In the genomic region with DNA sequence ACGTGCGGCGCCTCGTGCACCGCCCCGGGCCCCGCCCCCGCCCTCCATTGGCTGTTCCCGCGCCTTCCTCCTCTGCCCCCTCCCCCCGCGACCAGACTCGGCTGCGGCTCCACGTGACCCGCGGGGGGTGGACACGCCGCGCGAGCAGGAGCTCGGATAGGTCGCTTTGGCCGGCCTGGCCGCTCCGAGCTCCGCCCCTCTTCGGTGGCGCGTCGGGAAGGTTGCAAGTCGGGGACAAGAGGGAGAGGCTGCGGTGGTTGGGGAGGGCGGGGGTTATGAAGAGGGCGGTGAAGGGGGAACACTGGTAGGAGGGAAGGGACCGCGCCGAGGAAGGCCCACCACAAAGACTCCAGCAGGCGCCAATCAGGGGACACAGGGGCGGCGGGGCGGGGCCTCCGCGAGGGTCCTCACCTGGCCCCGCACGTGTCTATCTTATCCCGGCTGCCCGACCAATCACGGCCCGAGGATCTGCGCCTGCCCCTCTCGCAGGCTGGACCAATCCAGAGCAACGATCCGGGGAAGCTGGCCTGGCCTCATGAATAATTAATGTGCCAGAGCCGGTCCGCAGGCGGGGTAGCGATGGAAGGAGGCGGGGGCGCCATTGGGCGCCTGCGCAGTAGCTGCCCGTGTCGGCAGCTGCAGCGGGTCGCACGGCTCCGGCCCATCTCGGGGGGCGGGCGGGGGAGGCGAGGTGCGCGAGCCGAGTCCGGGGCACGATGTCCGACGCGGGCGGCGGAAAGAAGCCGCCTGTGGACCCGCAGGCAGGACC, we compare ENCODE assay signal across 1 cellular context.
A peak's percentile ranks its signal among the peaks of the same experiment; 100 is the strongest.
TF ChIP-seq lines count a peak whose summit lies in the region.

A gene with protein sequence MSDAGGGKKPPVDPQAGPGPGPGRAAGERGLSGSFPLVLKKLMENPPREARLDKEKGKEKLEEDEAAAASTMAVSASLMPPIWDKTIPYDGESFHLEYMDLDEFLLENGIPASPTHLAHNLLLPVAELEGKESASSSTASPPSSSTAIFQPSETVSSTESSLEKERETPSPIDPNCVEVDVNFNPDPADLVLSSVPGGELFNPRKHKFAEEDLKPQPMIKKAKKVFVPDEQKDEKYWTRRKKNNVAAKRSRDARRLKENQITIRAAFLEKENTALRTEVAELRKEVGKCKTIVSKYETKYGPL (plus strand): TSS at position 614 of the 769 bp plus-strand sequence. CDS start 103 bp downstream, at position 717.

TF ChIP-seq in HepG2, 621 proteins besides CTCF, POLR2A, EP300 and RAD21 (continued from another document and continues in another):
- TF ChIP-seq, protein P1, sequence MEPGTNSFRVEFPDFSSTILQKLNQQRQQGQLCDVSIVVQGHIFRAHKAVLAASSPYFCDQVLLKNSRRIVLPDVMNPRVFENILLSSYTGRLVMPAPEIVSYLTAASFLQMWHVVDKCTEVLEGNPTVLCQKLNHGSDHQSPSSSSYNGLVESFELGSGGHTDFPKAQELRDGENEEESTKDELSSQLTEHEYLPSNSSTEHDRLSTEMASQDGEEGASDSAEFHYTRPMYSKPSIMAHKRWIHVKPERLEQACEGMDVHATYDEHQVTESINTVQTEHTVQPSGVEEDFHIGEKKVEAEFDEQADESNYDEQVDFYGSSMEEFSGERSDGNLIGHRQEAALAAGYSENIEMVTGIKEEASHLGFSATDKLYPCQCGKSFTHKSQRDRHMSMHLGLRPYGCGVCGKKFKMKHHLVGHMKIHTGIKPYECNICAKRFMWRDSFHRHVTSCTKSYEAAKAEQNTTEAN (CRISPR knock-in tag; conservative IDR thresholded peaks at IDR 0.05) = no peak
- TF ChIP-seq, protein P2, sequence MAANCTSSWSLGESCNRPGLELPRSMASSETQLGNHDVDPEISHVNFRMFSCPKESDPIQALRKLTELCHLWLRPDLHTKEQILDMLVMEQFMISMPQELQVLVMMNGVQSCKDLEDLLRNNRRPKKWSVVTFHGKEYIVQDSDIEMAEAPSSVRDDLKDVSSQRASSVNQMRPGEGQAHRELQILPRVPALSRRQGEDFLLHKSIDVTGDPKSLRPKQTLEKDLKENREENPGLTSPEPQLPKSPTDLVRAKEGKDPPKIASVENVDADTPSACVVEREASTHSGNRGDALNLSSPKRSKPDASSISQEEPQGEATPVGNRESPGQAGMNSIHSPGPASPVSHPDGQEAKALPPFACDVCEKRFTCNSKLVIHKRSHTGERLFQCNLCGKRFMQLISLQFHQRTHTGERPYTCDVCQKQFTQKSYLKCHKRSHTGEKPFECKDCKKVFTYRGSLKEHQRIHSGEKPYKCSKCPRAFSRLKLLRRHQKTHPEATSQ (CRISPR knock-in tag; IDR thresholded peaks at IDR 0.05; ENCODE audit: borderline replicate concordance) = 0 out of 2 replicates have a peak, but pooled peaks have one; percentile 39
- TF ChIP-seq, protein P3, sequence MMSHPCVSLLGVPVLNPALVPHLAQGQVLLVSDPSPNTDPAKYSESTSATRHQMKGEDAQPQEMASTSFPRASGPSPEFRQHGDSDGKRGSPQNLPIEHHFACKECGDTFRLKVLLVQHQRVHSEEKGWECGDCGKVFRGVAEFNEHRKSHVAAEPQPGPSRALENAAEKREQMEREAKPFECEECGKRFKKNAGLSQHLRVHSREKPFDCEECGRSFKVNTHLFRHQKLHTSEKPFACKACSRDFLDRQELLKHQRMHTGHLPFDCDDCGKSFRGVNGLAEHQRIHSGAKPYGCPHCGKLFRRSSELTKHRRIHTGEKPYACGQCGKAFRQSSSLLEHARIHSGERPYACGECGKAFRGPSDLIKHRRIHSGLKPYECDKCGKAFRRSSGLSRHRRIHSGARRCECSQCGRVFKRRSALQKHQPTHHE (CRISPR knock-in tag; IDR thresholded peaks at IDR 0.05; ENCODE audit: borderline replicate concordance) = peak; percentile 85
- TF ChIP-seq ZNF501 (CRISPR knock-in tag; IDR thresholded peaks at IDR 0.05) (peak; percentile 24; the same call in 1 of the 2 replicates), ZNF776 (CRISPR knock-in tag; IDR thresholded peaks at IDR 0.05) (peak; percentile 43; the same call in 1 of the 2 replicates), HNRNPK (IDR thresholded peaks at IDR 0.05; ENCODE audit: low read depth, low read length, poor library complexity, severe bottlenecking) (peak; percentile 97), ZMYM4 (CRISPR knock-in tag; IDR thresholded peaks at IDR 0.05) (peak; percentile 55; the same call in 1 of the 2 replicates), ZNF713 (CRISPR knock-in tag; IDR thresholded peaks at IDR 0.05) (no peak), ZNF788 (CRISPR knock-in tag; IDR thresholded peaks at IDR 0.05; ENCODE audit: borderline replicate concordance) (peak; percentile 85; the same call in 1 of the 2 replicates), ZNF772 (CRISPR knock-in tag; IDR thresholded peaks at IDR 0.05) (peak; percentile 80; the same call in 1 of the 2 replicates), ZNF441 (CRISPR knock-in tag; IDR thresholded peaks at IDR 0.05; ENCODE audit: borderline replicate concordance) (0 out of 2 replicates have a peak, but pooled peaks have one; percentile 4), SAP130 (CRISPR knock-in tag; IDR thresholded peaks at IDR 0.05; ENCODE audit: low read depth) (peak; percentile 85)
- TF ChIP-seq, protein P4, sequence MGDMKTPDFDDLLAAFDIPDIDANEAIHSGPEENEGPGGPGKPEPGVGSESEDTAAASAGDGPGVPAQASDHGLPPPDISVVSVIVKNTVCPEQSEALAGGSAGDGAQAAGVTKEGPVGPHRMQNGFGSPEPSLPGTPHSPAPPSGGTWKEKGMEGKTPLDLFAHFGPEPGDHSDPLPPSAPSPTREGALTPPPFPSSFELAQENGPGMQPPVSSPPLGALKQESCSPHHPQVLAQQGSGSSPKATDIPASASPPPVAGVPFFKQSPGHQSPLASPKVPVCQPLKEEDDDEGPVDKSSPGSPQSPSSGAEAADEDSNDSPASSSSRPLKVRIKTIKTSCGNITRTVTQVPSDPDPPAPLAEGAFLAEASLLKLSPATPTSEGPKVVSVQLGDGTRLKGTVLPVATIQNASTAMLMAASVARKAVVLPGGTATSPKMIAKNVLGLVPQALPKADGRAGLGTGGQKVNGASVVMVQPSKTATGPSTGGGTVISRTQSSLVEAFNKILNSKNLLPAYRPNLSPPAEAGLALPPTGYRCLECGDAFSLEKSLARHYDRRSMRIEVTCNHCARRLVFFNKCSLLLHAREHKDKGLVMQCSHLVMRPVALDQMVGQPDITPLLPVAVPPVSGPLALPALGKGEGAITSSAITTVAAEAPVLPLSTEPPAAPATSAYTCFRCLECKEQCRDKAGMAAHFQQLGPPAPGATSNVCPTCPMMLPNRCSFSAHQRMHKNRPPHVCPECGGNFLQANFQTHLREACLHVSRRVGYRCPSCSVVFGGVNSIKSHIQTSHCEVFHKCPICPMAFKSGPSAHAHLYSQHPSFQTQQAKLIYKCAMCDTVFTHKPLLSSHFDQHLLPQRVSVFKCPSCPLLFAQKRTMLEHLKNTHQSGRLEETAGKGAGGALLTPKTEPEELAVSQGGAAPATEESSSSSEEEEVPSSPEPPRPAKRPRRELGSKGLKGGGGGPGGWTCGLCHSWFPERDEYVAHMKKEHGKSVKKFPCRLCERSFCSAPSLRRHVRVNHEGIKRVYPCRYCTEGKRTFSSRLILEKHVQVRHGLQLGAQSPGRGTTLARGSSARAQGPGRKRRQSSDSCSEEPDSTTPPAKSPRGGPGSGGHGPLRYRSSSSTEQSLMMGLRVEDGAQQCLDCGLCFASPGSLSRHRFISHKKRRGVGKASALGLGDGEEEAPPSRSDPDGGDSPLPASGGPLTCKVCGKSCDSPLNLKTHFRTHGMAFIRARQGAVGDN (CRISPR knock-in tag; IDR thresholded peaks at IDR 0.05) = peak; percentile 79
- TF ChIP-seq, protein P5, sequence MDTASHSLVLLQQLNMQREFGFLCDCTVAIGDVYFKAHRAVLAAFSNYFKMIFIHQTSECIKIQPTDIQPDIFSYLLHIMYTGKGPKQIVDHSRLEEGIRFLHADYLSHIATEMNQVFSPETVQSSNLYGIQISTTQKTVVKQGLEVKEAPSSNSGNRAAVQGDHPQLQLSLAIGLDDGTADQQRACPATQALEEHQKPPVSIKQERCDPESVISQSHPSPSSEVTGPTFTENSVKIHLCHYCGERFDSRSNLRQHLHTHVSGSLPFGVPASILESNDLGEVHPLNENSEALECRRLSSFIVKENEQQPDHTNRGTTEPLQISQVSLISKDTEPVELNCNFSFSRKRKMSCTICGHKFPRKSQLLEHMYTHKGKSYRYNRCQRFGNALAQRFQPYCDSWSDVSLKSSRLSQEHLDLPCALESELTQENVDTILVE (CRISPR knock-in tag; IDR thresholded peaks at IDR 0.05) = no peak
- TF ChIP-seq, protein P6, sequence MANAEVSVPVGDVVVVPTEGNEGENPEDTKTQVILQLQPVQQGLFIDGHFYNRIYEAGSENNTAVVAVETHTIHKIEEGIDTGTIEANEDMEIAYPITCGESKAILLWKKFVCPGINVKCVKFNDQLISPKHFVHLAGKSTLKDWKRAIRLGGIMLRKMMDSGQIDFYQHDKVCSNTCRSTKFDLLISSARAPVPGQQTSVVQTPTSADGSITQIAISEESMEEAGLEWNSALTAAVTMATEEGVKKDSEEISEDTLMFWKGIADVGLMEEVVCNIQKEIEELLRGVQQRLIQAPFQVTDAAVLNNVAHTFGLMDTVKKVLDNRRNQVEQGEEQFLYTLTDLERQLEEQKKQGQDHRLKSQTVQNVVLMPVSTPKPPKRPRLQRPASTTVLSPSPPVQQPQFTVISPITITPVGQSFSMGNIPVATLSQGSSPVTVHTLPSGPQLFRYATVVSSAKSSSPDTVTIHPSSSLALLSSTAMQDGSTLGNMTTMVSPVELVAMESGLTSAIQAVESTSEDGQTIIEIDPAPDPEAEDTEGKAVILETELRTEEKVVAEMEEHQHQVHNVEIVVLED (CRISPR knock-in tag; IDR thresholded peaks at IDR 0.05; ENCODE audit: borderline replicate concordance) = no peak; the same call in 1 of the 2 replicates
- TF ChIP-seq, protein P7, sequence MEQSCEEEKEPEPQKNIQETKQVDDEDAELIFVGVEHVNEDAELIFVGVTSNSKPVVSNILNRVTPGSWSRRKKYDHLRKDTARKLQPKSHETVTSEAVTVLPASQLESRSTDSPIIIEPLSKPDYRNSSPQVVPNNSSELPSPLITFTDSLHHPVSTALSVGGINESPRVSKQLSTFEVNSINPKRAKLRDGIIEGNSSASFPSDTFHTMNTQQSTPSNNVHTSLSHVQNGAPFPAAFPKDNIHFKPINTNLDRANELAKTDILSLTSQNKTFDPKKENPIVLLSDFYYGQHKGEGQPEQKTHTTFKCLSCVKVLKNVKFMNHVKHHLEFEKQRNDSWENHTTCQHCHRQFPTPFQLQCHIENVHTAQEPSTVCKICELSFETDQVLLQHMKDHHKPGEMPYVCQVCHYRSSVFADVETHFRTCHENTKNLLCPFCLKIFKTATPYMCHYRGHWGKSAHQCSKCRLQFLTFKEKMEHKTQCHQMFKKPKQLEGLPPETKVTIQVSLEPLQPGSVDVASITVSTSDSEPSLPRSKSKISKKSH (CRISPR knock-in tag; IDR thresholded peaks at IDR 0.05; ENCODE audit: borderline replicate concordance) = no peak
- TF ChIP-seq, protein P8, sequence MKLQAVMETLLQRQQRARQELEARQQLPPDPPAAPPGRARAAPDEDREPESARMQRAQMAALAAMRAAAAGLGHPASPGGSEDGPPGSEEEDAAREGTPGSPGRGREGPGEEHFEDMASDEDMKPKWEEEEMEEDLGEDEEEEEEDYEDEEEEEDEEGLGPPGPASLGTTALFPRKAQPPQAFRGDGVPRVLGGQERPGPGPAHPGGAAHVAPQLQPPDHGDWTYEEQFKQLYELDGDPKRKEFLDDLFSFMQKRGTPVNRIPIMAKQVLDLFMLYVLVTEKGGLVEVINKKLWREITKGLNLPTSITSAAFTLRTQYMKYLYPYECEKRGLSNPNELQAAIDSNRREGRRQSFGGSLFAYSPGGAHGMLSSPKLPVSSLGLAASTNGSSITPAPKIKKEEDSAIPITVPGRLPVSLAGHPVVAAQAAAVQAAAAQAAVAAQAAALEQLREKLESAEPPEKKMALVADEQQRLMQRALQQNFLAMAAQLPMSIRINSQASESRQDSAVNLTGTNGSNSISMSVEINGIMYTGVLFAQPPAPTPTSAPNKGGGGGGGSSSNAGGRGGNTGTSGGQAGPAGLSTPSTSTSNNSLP (IDR thresholded peaks at IDR 0.05; ENCODE audit: low read depth, low read length) = peak; percentile 73; the same call in 1 of the 2 replicates
- TF ChIP-seq, protein P9, sequence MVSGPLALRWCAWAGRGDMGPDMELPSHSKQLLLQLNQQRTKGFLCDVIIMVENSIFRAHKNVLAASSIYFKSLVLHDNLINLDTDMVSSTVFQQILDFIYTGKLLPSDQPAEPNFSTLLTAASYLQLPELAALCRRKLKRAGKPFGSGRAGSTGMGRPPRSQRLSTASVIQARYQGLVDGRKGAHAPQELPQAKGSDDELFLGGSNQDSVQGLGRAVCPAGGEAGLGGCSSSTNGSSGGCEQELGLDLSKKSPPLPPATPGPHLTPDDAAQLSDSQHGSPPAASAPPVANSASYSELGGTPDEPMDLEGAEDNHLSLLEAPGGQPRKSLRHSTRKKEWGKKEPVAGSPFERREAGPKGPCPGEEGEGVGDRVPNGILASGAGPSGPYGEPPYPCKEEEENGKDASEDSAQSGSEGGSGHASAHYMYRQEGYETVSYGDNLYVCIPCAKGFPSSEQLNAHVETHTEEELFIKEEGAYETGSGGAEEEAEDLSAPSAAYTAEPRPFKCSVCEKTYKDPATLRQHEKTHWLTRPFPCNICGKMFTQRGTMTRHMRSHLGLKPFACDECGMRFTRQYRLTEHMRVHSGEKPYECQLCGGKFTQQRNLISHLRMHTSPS (CRISPR knock-in tag; IDR thresholded peaks at IDR 0.05; ENCODE audit: low read depth) = no peak
